Comparison of ENCODE assay signal across 10 cellular contexts in genomic region chr6:50850223-50850751, GRCh38. TPM values are rescaled to one million over a fixed set of nuclear protein-coding genes. Genes with fewer than 3 reads are reported as not detected.
DNase-seq lines count a peak whose midpoint lies in the region; ATAC-seq and TF ChIP-seq lines count a peak whose summit lies in the region.
"Had no signal": no experiment of that assay in that cellular context is flagged by ENCODE, and none has a peak within 500 bp of the region (broad histone marks: within the 10 kb centered on the region; RNA-seq: fewer than 3 reads in every experiment).

No MANE protein-coding gene starts in this region.

- H3K27ac ChIP-seq in parathyroid adenoma (no peak overlapping the region), aorta (ENCODE audit: low read depth in 1 of 2, low read length in 2 of 2) (no peak overlapping the region)

- ATAC-seq in aorta (ENCODE audit: low FRiP score) (no peak), HG02763 (IDR thresholded peaks at IDR 0.05; ENCODE audit: unreplicated experiment) (no peak)

- peak overlapping the region; percentile 38 for H3K4me2 ChIP-seq in parathyroid adenoma (ENCODE audit: low read length)

- intact Hi-C loops in aorta (cut with DNase I) = no loop called here

- H3K9me3 ChIP-seq in parathyroid adenoma (ENCODE audit: control insufficient read depth, low read length) (no peaks in the 10 kb centered on the region), aorta (ENCODE audit: control insufficient read depth, low read length) (no peaks in the 10 kb centered on the region)

- H3K36me3 ChIP-seq in parathyroid adenoma (ENCODE audit: control insufficient read depth, insufficient read depth, low read length) (no peaks in the 10 kb centered on the region), aorta (ENCODE audit: control insufficient read depth in 1 of 2, insufficient read depth in 2 of 2, low read length in 1 of 2) (no peaks in the 10 kb centered on the region)

- H3K27me3 ChIP-seq in parathyroid adenoma (ENCODE audit: control insufficient read depth, insufficient read depth, low read length) (peaks cover 8% of the 10 kb centered on the region), aorta (ENCODE audit: control insufficient read depth in 1 of 2, insufficient read depth in 2 of 2, low read length in 1 of 2) (no peaks in the 10 kb centered on the region)

- no peak for TF ChIP-seq CTCF in parathyroid adenoma (IDR thresholded peaks at IDR 0.05)

- H3K4me3 ChIP-seq in parathyroid adenoma (ENCODE audit: low read depth, low read length) = peak overlapping the region; percentile 37
- no peak overlapping the region for H3K4me3 ChIP-seq in aorta (ENCODE audit: low read length in 2 of 2)

- H3K4me1 ChIP-seq in parathyroid adenoma (no peaks in the 10 kb centered on the region), aorta (ENCODE audit: control insufficient read depth in 1 of 2, insufficient read depth in 2 of 2, low read length in 2 of 2) (no peaks in the 10 kb centered on the region)

- DNase-seq in GM04504 (ENCODE audit: low read depth) (peak; percentile 5), NCI-H526 treated with DMSO at 0.1 percent for 48 hours (lab: John Stamatoyannopoulos, UW) (peak; percentile 88), fibroblast of gingiva (ENCODE audit: low read depth) (peak; percentile 79), SKM-1 (lab: John Stamatoyannopoulos, UW; ENCODE audit: unreplicated experiment) (no peak), HCEC 1CT (no peak), aorta (no peak)

- no peak overlapping the region for H3K9ac ChIP-seq in parathyroid adenoma

- H3K79me2 ChIP-seq in parathyroid adenoma = no peaks in the 10 kb centered on the region

- WGBS in aorta, 2 donors = 2 to 3% methylated on average over 45 of the region's 45 CpGs

- H2AFZ ChIP-seq in parathyroid adenoma = no peak overlapping the region

RNA-seq across cellular contexts. Expression of gene TFAP2B, which starts 31.6 kb away (rescaled TPM):
- total RNA-seq in aorta = not detected
- polyA plus RNA-seq in aorta = under 1 TPM in 1 of 2 donors, not detected in 1; 0.13 TPM
- total RNA-seq: HT1080, osteoblast had no signal

Comparison
In these comparisons a context has a peak if more than half of its experiments do, and no peak if none do; other contexts are left out.
1. DNase-seq: peak in GM04504 (single experiment), NCI-H526 treated with DMSO at 0.1 percent for 48 hours (single experiment) and fibroblast of gingiva (single experiment); none in SKM-1 (single experiment), HCEC 1CT (single experiment) and aorta (0 of 2).